ENCODE assay signal across 2 cellular contexts in genomic region chr5:116157902-116158301, GRCh38.
TF ChIP-seq lines count a peak whose summit lies in the region.

No MANE protein-coding gene starts in this region.

TF ChIP-seq in WTC11, 78 proteins besides CTCF, POLR2A, EP300 and RAD21:
- TF ChIP-seq ZNF138 (CRISPR knock-in tag; conservative IDR thresholded peaks at IDR 0.05) = no peak
- no peak for TF ChIP-seq ATF1 (CRISPR knock-in tag; IDR thresholded peaks at IDR 0.05)
- TF ChIP-seq, protein P1, sequence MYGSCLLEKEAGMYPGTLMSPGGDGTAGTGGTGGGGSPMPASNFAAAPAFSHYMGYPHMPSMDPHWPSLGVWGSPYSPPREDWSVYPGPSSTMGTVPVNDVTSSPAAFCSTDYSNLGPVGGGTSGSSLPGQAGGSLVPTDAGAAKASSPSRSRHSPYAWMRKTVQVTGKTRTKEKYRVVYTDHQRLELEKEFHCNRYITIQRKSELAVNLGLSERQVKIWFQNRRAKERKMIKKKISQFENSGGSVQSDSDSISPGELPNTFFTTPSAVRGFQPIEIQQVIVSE (CRISPR knock-in tag; IDR thresholded peaks at IDR 0.05; ENCODE audit: borderline replicate concordance) = no peak
- TF ChIP-seq ZBTB21 (CRISPR knock-in tag; IDR thresholded peaks at IDR 0.05; ENCODE audit: borderline replicate concordance) = no peak
- TF ChIP-seq, protein P2, sequence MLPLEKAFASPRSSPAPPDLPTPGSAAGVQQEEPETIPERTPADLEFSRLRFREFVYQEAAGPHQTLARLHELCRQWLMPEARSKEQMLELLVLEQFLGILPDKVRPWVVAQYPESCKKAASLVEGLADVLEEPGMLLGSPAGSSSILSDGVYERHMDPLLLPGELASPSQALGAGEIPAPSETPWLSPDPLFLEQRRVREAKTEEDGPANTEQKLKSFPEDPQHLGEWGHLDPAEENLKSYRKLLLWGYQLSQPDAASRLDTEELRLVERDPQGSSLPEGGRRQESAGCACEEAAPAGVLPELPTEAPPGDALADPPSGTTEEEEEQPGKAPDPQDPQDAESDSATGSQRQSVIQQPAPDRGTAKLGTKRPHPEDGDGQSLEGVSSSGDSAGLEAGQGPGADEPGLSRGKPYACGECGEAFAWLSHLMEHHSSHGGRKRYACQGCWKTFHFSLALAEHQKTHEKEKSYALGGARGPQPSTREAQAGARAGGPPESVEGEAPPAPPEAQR (CRISPR knock-in tag; IDR thresholded peaks at IDR 0.05) = no peak
- no peak for TF ChIP-seq ZNF416 (CRISPR knock-in tag; IDR thresholded peaks at IDR 0.05)
- TF ChIP-seq TEAD4 (CRISPR knock-in tag; IDR thresholded peaks at IDR 0.05) = no peak
- TF ChIP-seq NR1H2 (CRISPR knock-in tag; IDR thresholded peaks at IDR 0.05) = no peak
- no peak for TF ChIP-seq STAT6 (CRISPR knock-in tag; conservative IDR thresholded peaks at IDR 0.05; ENCODE audit: low read depth)
- TF ChIP-seq ZMAT4 (CRISPR knock-in tag; IDR thresholded peaks at IDR 0.05) = no peak
- no peak for TF ChIP-seq ZNF263 (CRISPR knock-in tag; IDR thresholded peaks at IDR 0.05; ENCODE audit: low read depth)
- TF ChIP-seq FOXK1 (CRISPR knock-in tag; IDR thresholded peaks at IDR 0.05) = no peak
- no peak for TF ChIP-seq ZNF219 (CRISPR knock-in tag; IDR thresholded peaks at IDR 0.05; ENCODE audit: borderline replicate concordance)

TF ChIP-seq in H1, 55 proteins besides CTCF, POLR2A, EP300 and RAD21:
- TF ChIP-seq, protein P3, sequence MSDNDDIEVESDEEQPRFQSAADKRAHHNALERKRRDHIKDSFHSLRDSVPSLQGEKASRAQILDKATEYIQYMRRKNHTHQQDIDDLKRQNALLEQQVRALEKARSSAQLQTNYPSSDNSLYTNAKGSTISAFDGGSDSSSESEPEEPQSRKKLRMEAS (IDR thresholded peaks at IDR 0.05) = no peak
- TF ChIP-seq SRF (IDR thresholded peaks at IDR 0.05; ENCODE audit: low read depth, low read length) = no peak
- TF ChIP-seq PHF8 (conservative IDR thresholded peaks at IDR 0.05; ENCODE audit: low read depth, low read length) = no peak
- TF ChIP-seq TEAD4 (IDR thresholded peaks at IDR 0.05; ENCODE audit: low read depth, low read length) = no peak
- TF ChIP-seq HDAC2 (IDR thresholded peaks at IDR 0.05; ENCODE audit: borderline replicate concordance in 1 of 2, low read depth in 2 of 2, low read length in 2 of 2) = no peak
- no peak for TF ChIP-seq NANOG (IDR thresholded peaks at IDR 0.05; ENCODE audit: insufficient read depth, low read depth, low read length, poor library complexity, severe bottlenecking)
- TF ChIP-seq SUZ12 (IDR thresholded peaks at IDR 0.05; ENCODE audit: low read length) = no peak
- no peak for TF ChIP-seq CBX8 (IDR thresholded peaks at IDR 0.05; ENCODE audit: borderline replicate concordance, low read depth, low read length)
- no peak for TF ChIP-seq BRCA1 (IDR thresholded peaks at IDR 0.05; ENCODE audit: low read depth, low read length)
- no peak for TF ChIP-seq BACH1 (IDR thresholded peaks at IDR 0.05; ENCODE audit: low read length)
- no peak for TF ChIP-seq KDM5A (IDR thresholded peaks at IDR 0.05; ENCODE audit: low read length)
- TF ChIP-seq RXRA (IDR thresholded peaks at IDR 0.05; ENCODE audit: insufficient read depth, low read depth, low read length) = no peak
- no peak for TF ChIP-seq YY1 (IDR thresholded peaks at IDR 0.05; ENCODE audit: low read depth, low read length)
